In the genomic region with DNA sequence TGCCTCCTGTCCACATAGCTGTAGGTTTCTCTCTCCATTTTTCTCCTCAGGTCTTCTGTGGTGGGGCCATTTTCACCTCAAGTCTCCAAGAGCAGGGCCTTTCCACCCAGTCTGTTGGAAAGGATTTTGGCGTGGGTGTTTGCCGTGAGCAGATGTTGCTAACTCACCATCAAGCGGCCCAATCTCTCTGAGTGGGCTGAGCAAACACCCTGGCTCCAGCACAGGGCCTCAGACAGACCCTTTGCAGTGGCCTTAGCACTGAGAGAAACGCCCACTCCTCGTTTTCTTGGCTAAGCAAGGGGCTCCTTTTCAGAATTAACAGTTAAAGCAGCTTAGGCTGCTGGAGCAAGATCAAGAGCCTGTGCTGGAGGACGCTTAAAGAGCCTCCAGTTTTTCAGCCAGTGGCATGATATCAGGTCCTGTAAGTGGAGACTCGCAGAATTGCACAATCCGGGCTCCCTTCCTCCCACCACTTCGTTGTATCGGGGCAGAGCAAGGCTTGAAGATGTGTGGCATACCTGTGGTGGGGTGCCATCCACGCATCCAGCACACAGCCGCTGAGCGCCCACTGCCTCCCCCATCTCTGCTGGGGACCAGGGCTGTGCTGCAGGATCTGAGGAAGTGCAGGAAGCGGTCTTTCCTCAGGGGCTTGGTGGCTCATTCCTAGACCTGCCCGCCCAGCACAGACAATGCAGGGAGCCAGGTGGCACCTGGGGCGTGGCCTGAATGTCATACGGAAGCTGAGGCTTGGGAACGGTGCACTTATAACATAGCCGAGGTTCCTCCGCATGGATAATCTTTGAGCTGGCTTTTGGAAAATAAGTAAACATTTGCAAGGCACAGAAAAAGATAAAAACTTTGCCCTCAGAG, we compare ENCODE assay signal across 18 cellular contexts.
DNase-seq lines count a peak whose midpoint lies in the region; ATAC-seq, FAIRE-seq and TF ChIP-seq lines count a peak whose summit lies in the region.
"Had no signal": no experiment of that assay in that cellular context is flagged by ENCODE, and none has a peak within 500 bp of the region (broad histone marks: within the 10 kb centered on the region; RNA-seq: fewer than 3 reads in every experiment).

No MANE protein-coding gene starts in this region.

- H3K27ac ChIP-seq in aorta (ENCODE audit: low read depth in 1 of 2, low read length in 2 of 2) = no peak overlapping the region

- no peaks in the 10 kb centered on the region for H3K4me1 ChIP-seq in aorta (ENCODE audit: control insufficient read depth in 1 of 2, insufficient read depth in 2 of 2, low read length in 2 of 2)

- H3K9me3 ChIP-seq in aorta (ENCODE audit: control insufficient read depth, low read length) = no peaks in the 10 kb centered on the region
- H3K9me3 ChIP-seq: SK-N-SH had no signal

- intact Hi-C loops in aorta (cut with DNase I) = no loop called here

- H3K4me1 Mint-ChIP-seq in mesothelial cell of epicardium = no peaks in the 10 kb centered on the region

- H3K27me3 ChIP-seq in aorta (ENCODE audit: control insufficient read depth in 1 of 2, insufficient read depth in 2 of 2, low read length in 1 of 2) = no peaks in the 10 kb centered on the region

- H3K36me3 Mint-ChIP-seq in mesothelial cell of epicardium = no peaks in the 10 kb centered on the region

- no peaks in the 10 kb centered on the region for H3K36me3 ChIP-seq in aorta (ENCODE audit: control insufficient read depth in 1 of 2, insufficient read depth in 2 of 2, low read length in 1 of 2)

- TF ChIP-seq CTCF in mesothelial cell of epicardium (IDR thresholded peaks at IDR 0.05; ENCODE audit: unreplicated experiment) = no peak

- H3K27me3 Mint-ChIP-seq in mesothelial cell of epicardium (ENCODE audit: low read depth) = peaks cover 39% of the 10 kb centered on the region

- peak overlapping the region; percentile 34 for H3K27ac Mint-ChIP-seq in mesothelial cell of epicardium

- H3K4me3 Mint-ChIP-seq in mesothelial cell of epicardium = no peak overlapping the region

- H3K4me3 ChIP-seq in aorta (ENCODE audit: low read length in 2 of 2) = no peak overlapping the region

- H3K9me3 Mint-ChIP-seq in mesothelial cell of epicardium = no peaks in the 10 kb centered on the region

- no peak for FAIRE-seq in GM19239 (lab: Jason Lieb, UNC)
- FAIRE-seq: GM12892, H1 had no signal

- DNase-seq in DMS79 (lab: John Stamatoyannopoulos, UW) = peak; percentile 19
- peak; percentile 6 for DNase-seq in NCI-H187 treated with DMSO at 0.1 percent for 48 hours (lab: John Stamatoyannopoulos, UW)
- peak; percentile 1 for DNase-seq in SW480 (ENCODE audit: low spot score)
- DNase-seq in mesothelial cell of epicardium (ENCODE audit: low spot score in 2 of 2, unreplicated experiment in 2 of 2) = no peak
- no peak for DNase-seq in aorta
- DNase-seq in GM19239 (ENCODE audit: insufficient read length, low spot score) = no peak
- no peak for DNase-seq in activated naive CD4-positive, alpha-beta T cell treated with Interleukin-2 at 50 U/mL for 16 hours
- DNase-seq: C1 segment of cervical spinal cord, IMR-90, Kasumi-1, MM.1S, NCI-H1092 treated with DMSO at 0.1 percent for 48 hours, NCI-H1694 treated with DMSO at 0.1 percent for 48 hours, NCI-H2227 treated with DMSO at 0.1 percent for 48 hours, SHP77, SK-N-SH had no signal

- no peak for ATAC-seq in aorta (ENCODE audit: low FRiP score)

- WGBS in aorta, 2 donors = 71 to 76% methylated on average over 20 of the region's 20 CpGs

Comparison
In these comparisons a context has a peak if more than half of its experiments do, and no peak if none do; other contexts are left out.
1. DNase-seq: peak in DMS79 (single experiment), NCI-H187 treated with DMSO at 0.1 percent for 48 hours (single experiment) and SW480 (single experiment); none in mesothelial cell of epicardium (0 of 2), aorta (0 of 2), GM19239 (single experiment) and activated naive CD4-positive, alpha-beta T cell treated with Interleukin-2 at 50 U/mL for 16 hours (single experiment).